Comparison of ENCODE assay signal across 27 cellular contexts in the genomic region with DNA sequence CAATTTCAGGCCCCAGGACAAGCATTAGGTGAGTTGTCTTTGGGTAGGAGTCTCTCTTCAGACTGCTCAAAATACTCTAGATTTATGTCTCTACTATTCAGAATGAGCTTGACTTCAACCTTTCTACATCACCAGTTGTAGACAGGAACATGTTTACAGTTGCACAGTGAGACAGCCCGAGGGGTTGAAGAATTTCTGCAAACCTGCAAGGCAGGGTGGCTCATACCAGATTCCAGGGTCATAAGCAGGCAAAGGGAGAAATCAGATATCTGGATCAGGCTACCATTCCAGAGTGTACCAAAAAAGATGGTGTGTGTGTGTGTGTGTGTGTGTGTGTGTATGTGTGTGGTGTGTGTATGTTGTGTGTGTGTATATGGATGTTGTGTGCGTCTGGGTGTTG.
A peak's percentile ranks its signal among the peaks of the same experiment; 100 is the strongest.
DNase-seq lines count a peak whose midpoint lies in the region; ATAC-seq, FAIRE-seq and TF ChIP-seq lines count a peak whose summit lies in the region.
"Had no signal": no experiment of that assay in that cellular context is flagged by ENCODE, and none has a peak within 500 bp of the region (broad histone marks: within the 10 kb centered on the region; RNA-seq: fewer than 3 reads in every experiment).

No MANE protein-coding gene starts in this region.

- TF ChIP-seq RAD21 in A549 (conservative IDR thresholded peaks at IDR 0.05 in 1 of 2, IDR thresholded peaks at IDR 0.05 in 1 of 2): no peak

- peak overlapping the region; percentile 88 for H3K27ac Mint-ChIP-seq in nephron progenitor cell
- H3K27ac Mint-ChIP-seq: T-helper 2 cell treated with Interferon-gamma antibody and Interleukin-4, amounts not matched to agents 5 μg/mL and 100 μg/mL, for 36 hours had no signal

- TF ChIP-seq CTCF in A549 (IDR thresholded peaks at IDR 0.05) (no peak), epithelial cell of esophagus (IDR thresholded peaks at IDR 0.05; ENCODE audit: insufficient read depth, low read depth, low read length, missing control alignments) (no peak), nephron progenitor cell (IDR thresholded peaks at IDR 0.05) (no peak), vagina (IDR thresholded peaks at IDR 0.05) (no peak)

- DNase-seq in A549 (ENCODE audit: low read depth in 1 of 2, low spot score in 1 of 2) (no peak), epithelial cell of esophagus (ENCODE audit: low read depth) (peak; percentile 83), nephron progenitor cell (no peak), RKO (ENCODE audit: low spot score) (no peak), vagina (ENCODE audit: extremely low spot score in 2 of 2) (no peak), erythroblast (lab: John Stamatoyannopoulos, UW) (no peak)
- DNase-seq: activated CD4-positive, alpha-beta T cell treated with anti-CD3 and anti-CD28 coated beads for 4 hours; activated T-cell treated with anti-CD3 and anti-CD28 coated beads for 4 hours; amygdala; brain microvascular endothelial cell; HCEC 1CT; hippocampal formation; Karpas-422; NCI-H1417 treated with DMSO at 0.1 percent for 48 hours; NCI-H2029 treated with DMSO at 0.1 percent for 48 hours; NCI-H524 treated with DMSO at 0.1 percent for 48 hours; occipital lobe; OCI-M1; SHP77 treated with DMSO at 0.1 percent for 48 hours; stimulated activated CD4-positive, alpha-beta T cell treated with anti-CD3 and anti-CD28 coated beads, Interleukin-15, amount 100 ng/mL, for 24 hours; stimulated activated CD4-positive, alpha-beta T cell treated with anti-CD3 and anti-CD28 coated beads, Interleukin-4, amount 100 ng/mL, for 4 hours; transverse colon had no signal

- H3K27ac ChIP-seq in A549 (peak overlapping the region; percentile 11 to 68; a peak in 4 of 6 replicates), KOPT-K1 (ENCODE audit: low read depth, low read length, poor library complexity, severe bottlenecking) (peak overlapping the region; percentile 97), vagina (no peak overlapping the region)
- H3K27ac ChIP-seq: brain microvascular endothelial cell, transverse colon had no signal

- H3K4me3 ChIP-seq in A549 (no peak overlapping the region), epithelial cell of esophagus (ENCODE audit: low read length) (no peak overlapping the region), vagina (no peak overlapping the region)
- H3K4me3 ChIP-seq: transverse colon had no signal

- H3K4me2 ChIP-seq in A549: no peak overlapping the region; the same call in 2 of the 3 replicates

- 58% methylated on average over 2 of the region's 2 CpGs for WGBS in A549 (ENCODE audit: missing lambda C conversion rate)

- no peak for FAIRE-seq in A549 (lab: Jason Lieb, UNC)

- no peaks in the 10 kb centered on the region for H3K36me3 ChIP-seq in KOPT-K1 (ENCODE audit: insufficient read depth, low read length)
- no peaks in the 10 kb centered on the region for H3K36me3 ChIP-seq in vagina
- H3K36me3 ChIP-seq: brain microvascular endothelial cell, transverse colon had no signal

- CTCF ChIA-PET in A549 (lab: Yijun Ruan, JAX): no interaction called here

- no peaks in the 10 kb centered on the region for H3K27me3 ChIP-seq in vagina
- H3K27me3 ChIP-seq: brain microvascular endothelial cell, transverse colon had no signal

- no peak for ATAC-seq in A549
- no peak for ATAC-seq in activated CD4-positive, CD25-positive, alpha-beta regulatory T cell treated with anti-CD3 and anti-CD28 coated beads, Interleukin-2, amount 50 U/mL, for 24 hours
- ATAC-seq: activated naive CD4-positive, alpha-beta T cell treated with anti-CD3 and anti-CD28 coated beads, Interleukin-2, amount 50 U/mL, for 72 hours; left lobe of liver had no signal

- H3K27me3 Mint-ChIP-seq in nephron progenitor cell (ENCODE audit: low read depth, poor library complexity): peaks cover 9% of the 10 kb centered on the region

- TF ChIP-seq EP300 in A549 (IDR thresholded peaks at IDR 0.05): no peak

- no peak overlapping the region for H3K4me3 Mint-ChIP-seq in nephron progenitor cell
- H3K4me3 Mint-ChIP-seq: T-helper 2 cell treated with Interferon-gamma antibody and Interleukin-4, amounts not matched to agents 5 μg/mL and 100 μg/mL, for 36 hours had no signal

- peaks cover 14% of the 10 kb centered on the region for H3K36me3 Mint-ChIP-seq in nephron progenitor cell (ENCODE audit: low read depth)
- H3K36me3 Mint-ChIP-seq: activated naive CD4-positive, alpha-beta T cell treated with anti-CD3 and anti-CD28 coated beads, Interleukin-2, amount 50 U/mL, for 72 hours had no signal

- peaks cover 77% of the 10 kb centered on the region for H3K4me1 Mint-ChIP-seq in nephron progenitor cell

- TF ChIP-seq POLR2A in A549 (IDR thresholded peaks at IDR 0.05; ENCODE audit: low read length) (no peak), vagina (IDR thresholded peaks at IDR 0.05) (no peak), erythroblast (IDR thresholded peaks at IDR 0.05; ENCODE audit: low read length) (no peak)

- POLR2A ChIA-PET in A549 (lab: Yijun Ruan, JAX): no interaction called here

- H3K9me3 ChIP-seq in A549 (no peaks in the 10 kb centered on the region), KOPT-K1 (ENCODE audit: insufficient read depth, low read length, poor library complexity, severe bottlenecking) (no peaks in the 10 kb centered on the region), vagina (no peaks in the 10 kb centered on the region)
- H3K9me3 ChIP-seq: transverse colon had no signal

- H3K4me1 ChIP-seq in A549 (peaks cover 33% of the 10 kb centered on the region), vagina (no peaks in the 10 kb centered on the region)
- H3K4me1 ChIP-seq: transverse colon had no signal

- H3K9me3 Mint-ChIP-seq in nephron progenitor cell: peaks cover 12% of the 10 kb centered on the region
- H3K9me3 Mint-ChIP-seq: T-helper 2 cell treated with Interferon-gamma antibody and Interleukin-4, amounts not matched to agents 5 μg/mL and 100 μg/mL, for 36 hours had no signal

- intact Hi-C loops in vagina (cut with DNase I): no loop called here

TF ChIP-seq in A549, 52 proteins besides CTCF, POLR2A, EP300 and RAD21:
- TF ChIP-seq, protein P1, sequence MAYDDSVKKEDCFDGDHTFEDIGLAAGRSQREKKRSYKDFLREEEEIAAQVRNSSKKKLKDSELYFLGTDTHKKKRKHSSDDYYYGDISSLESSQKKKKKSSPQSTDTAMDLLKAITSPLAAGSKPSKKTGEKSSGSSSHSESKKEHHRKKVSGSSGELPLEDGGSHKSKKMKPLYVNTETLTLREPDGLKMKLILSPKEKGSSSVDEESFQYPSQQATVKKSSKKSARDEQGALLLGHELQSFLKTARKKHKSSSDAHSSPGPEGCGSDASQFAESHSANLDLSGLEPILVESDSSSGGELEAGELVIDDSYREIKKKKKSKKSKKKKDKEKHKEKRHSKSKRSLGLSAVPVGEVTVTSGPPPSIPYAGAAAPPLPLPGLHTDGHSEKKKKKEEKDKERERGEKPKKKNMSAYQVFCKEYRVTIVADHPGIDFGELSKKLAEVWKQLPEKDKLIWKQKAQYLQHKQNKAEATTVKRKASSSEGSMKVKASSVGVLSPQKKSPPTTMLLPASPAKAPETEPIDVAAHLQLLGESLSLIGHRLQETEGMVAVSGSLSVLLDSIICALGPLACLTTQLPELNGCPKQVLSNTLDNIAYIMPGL (CRISPR knock-in tag; IDR thresholded peaks at IDR 0.05; ENCODE audit: borderline replicate concordance): no peak
- TF ChIP-seq HEYL (CRISPR knock-in tag; IDR thresholded peaks at IDR 0.05) (no peak), CBX8 (IDR thresholded peaks at IDR 0.05) (no peak), RCOR1 (IDR thresholded peaks at IDR 0.05; ENCODE audit: low read depth, low read length) (no peak), CBX2 (IDR thresholded peaks at IDR 0.05; ENCODE audit: borderline replicate concordance, low read depth) (no peak), RFX5 (IDR thresholded peaks at IDR 0.05) (no peak), ZFP36 (IDR thresholded peaks at IDR 0.05; ENCODE audit: borderline replicate concordance, partially characterized antibody) (no peak), SREBF2 (IDR thresholded peaks at IDR 0.05) (no peak), EHMT2 (IDR thresholded peaks at IDR 0.05; ENCODE audit: low read depth) (no peak), RARB (CRISPR knock-in tag; IDR thresholded peaks at IDR 0.05) (no peak), POLR2AphosphoS2 (conservative IDR thresholded peaks at IDR 0.05; ENCODE audit: low read length) (no peak)
